In genomic region chr10:43105119-43105792, GRCh38 we compare ENCODE assay signal across 1 cellular context.
TF ChIP-seq lines count a peak whose summit lies in the region.

No MANE protein-coding gene starts in this region.

TF ChIP-seq in HepG2, 621 proteins besides CTCF, POLR2A, EP300 and RAD21 (continued from another document):
- peak; percentile 53 for TF ChIP-seq SKI (IDR thresholded peaks at IDR 0.05; ENCODE audit: partially characterized antibody)
- 0 out of 2 replicates have a peak, but pooled peaks have one; percentile 36 for TF ChIP-seq THAP11 (CRISPR knock-in tag; IDR thresholded peaks at IDR 0.05)
- TF ChIP-seq SMAD9 (CRISPR knock-in tag; IDR thresholded peaks at IDR 0.05) = no peak
- TF ChIP-seq HNF1B (CRISPR knock-in tag; IDR thresholded peaks at IDR 0.05) = no peak
- no peak for TF ChIP-seq JUND (CRISPR knock-in tag; IDR thresholded peaks at IDR 0.05)
- no peak for TF ChIP-seq GPN1 (CRISPR knock-in tag; IDR thresholded peaks at IDR 0.05; ENCODE audit: borderline replicate concordance)
- TF ChIP-seq SNAI1 (CRISPR knock-in tag; IDR thresholded peaks at IDR 0.05; ENCODE audit: borderline replicate concordance) = no peak
- TF ChIP-seq MAFK (conservative IDR thresholded peaks at IDR 0.05 in 1 of 2, IDR thresholded peaks at IDR 0.05 in 1 of 2; ENCODE audit: low read length in 2 of 2) = no peak
- 0 out of 2 replicates have a peak, but pooled peaks have one; percentile 19 for TF ChIP-seq THAP9 (CRISPR knock-in tag; IDR thresholded peaks at IDR 0.05; ENCODE audit: borderline replicate concordance)
- TF ChIP-seq ERF (CRISPR knock-in tag; IDR thresholded peaks at IDR 0.05) = peak; percentile 32; the same call in 1 of the 2 replicates
- TF ChIP-seq ZNF317 (CRISPR knock-in tag; IDR thresholded peaks at IDR 0.05) = no peak
- TF ChIP-seq TIGD3 (CRISPR knock-in tag; IDR thresholded peaks at IDR 0.05; ENCODE audit: borderline replicate concordance) = no peak
- TF ChIP-seq POLR2AphosphoS2 (IDR thresholded peaks at IDR 0.05; ENCODE audit: low read depth, low read length) = no peak
- TF ChIP-seq RFXANK (CRISPR knock-in tag; IDR thresholded peaks at IDR 0.05) = no peak
- TF ChIP-seq ZBTB2 (CRISPR knock-in tag; IDR thresholded peaks at IDR 0.05; ENCODE audit: low read depth) = no peak
- TF ChIP-seq ZNF431 (CRISPR knock-in tag; IDR thresholded peaks at IDR 0.05; ENCODE audit: borderline replicate concordance, low read depth) = no peak
- TF ChIP-seq, protein P1, sequence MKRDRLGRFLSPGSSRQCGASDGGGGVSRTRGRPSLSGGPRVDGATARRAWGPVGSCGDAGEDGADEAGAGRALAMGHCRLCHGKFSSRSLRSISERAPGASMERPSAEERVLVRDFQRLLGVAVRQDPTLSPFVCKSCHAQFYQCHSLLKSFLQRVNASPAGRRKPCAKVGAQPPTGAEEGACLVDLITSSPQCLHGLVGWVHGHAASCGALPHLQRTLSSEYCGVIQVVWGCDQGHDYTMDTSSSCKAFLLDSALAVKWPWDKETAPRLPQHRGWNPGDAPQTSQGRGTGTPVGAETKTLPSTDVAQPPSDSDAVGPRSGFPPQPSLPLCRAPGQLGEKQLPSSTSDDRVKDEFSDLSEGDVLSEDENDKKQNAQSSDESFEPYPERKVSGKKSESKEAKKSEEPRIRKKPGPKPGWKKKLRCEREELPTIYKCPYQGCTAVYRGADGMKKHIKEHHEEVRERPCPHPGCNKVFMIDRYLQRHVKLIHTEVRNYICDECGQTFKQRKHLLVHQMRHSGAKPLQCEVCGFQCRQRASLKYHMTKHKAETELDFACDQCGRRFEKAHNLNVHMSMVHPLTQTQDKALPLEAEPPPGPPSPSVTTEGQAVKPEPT (CRISPR knock-in tag; IDR thresholded peaks at IDR 0.05; ENCODE audit: low read depth) = no peak
- TF ChIP-seq SP5 (CRISPR knock-in tag; IDR thresholded peaks at IDR 0.05; ENCODE audit: borderline replicate concordance, low read depth) = peak; percentile 46; the same call in 1 of the 2 replicates
- no peak for TF ChIP-seq ONECUT2 (CRISPR knock-in tag; IDR thresholded peaks at IDR 0.05)
- TF ChIP-seq ZNF230 (CRISPR knock-in tag; IDR thresholded peaks at IDR 0.05) = no peak
- no peak for TF ChIP-seq GTF2F1 (IDR thresholded peaks at IDR 0.05; ENCODE audit: low read length)
- no peak for TF ChIP-seq ZNF879 (CRISPR knock-in tag; IDR thresholded peaks at IDR 0.05)
- no peak for TF ChIP-seq ZNF704 (CRISPR knock-in tag; IDR thresholded peaks at IDR 0.05; ENCODE audit: borderline replicate concordance)
- no peak for TF ChIP-seq TBP (CRISPR knock-in tag; IDR thresholded peaks at IDR 0.05)
- 0 out of 2 replicates have a peak, but pooled peaks have one; percentile 16 for TF ChIP-seq ZFYVE20 (CRISPR knock-in tag; IDR thresholded peaks at IDR 0.05; ENCODE audit: borderline replicate concordance, low read depth)
- TF ChIP-seq, protein P2, sequence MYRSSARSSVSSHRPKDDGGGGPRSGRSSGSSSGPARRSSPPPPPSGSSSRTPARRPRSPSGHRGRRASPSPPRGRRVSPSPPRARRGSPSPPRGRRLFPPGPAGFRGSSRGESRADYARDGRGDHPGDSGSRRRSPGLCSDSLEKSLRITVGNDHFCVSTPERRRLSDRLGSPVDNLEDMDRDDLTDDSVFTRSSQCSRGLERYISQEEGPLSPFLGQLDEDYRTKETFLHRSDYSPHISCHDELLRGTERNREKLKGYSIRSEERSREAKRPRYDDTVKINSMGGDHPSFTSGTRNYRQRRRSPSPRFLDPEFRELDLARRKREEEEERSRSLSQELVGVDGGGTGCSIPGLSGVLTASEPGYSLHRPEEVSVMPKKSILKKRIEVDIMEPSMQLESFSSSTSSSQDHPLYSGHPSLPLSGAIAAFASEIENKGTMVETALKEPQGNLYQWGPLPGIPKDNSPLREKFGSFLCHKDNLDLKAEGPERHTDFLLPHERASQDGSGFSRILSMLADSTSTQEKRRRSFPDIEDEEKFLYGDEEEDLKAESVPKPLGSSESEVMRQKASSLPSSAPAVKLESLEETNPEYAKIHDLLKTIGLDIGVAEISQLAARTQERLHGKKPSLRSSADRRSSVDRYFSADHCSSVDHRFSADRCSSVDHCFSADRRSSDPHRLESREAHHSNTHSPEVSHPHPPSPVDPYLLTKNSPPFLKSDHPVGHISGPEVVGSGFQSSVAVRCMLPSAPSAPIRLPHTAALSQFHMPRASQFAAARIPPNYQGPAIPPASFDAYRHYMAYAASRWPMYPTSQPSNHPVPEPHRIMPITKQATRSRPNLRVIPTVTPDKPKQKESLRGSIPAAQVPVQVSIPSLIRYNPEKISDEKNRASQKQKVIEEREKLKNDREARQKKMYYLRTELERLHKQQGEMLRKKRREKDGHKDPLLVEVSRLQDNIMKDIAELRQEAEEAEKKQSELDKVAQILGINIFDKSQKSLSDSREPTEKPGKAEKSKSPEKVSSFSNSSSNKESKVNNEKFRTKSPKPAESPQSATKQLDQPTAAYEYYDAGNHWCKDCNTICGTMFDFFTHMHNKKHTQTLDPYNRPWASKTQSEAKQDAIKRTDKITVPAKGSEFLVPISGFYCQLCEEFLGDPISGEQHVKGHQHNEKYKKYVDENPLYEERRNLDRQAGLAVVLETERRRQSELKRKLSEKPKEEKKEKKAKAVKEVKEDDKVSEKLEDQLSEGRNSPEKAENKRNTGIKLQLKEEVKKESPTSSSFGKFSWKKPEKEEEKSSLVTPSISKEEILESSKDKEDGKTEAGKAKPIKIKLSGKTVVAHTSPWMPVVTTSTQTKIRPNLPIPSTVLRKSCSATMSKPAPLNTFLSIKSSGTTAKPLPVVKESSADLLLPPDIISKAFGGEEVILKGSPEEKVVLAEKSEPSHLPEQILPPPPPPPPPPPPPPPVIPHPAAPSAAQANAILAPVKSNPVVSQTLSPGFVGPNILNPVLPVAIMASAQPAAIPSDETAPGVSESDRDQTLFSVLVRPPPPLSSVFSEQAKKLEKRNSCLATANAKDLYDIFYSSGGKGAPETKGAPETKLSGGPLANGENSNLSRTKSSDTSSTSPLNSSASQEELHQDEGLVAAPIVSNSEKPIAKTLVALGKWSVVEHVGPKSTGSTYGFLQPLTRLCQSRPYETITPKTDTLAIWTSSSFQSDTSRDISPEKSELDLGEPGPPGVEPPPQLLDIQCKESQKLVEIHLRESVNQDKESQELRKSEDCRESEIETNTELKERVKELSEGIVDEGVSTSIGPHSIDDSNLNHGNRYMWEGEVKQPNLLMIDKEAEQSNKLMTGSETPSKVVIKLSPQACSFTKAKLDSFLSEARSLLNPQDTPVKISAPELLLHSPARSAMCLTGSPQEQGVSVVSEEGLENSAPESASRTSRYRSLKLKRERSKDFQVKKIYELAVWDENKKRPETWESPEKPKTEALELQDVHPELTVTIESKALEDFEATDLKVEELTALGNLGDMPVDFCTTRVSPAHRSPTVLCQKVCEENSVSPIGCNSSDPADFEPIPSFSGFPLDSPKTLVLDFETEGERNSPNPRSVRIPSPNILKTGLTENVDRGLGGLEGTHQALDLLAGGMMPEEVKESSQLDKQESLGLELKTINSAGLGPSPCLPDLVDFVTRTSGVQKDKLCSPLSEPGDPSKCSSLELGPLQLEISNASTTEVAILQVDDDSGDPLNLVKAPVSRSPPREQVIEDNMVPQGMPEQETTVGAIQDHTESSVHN (CRISPR knock-in tag; IDR thresholded peaks at IDR 0.05) = no peak
- TF ChIP-seq NR2C2 (CRISPR knock-in tag; IDR thresholded peaks at IDR 0.05; ENCODE audit: borderline replicate concordance) = no peak
- no peak; the same call in 1 of the 2 replicates for TF ChIP-seq SALL1 (CRISPR knock-in tag; IDR thresholded peaks at IDR 0.05)
- no peak for TF ChIP-seq ZNF761 (CRISPR knock-in tag; conservative IDR thresholded peaks at IDR 0.05)
